Comparison of ENCODE assay signal across 16 cellular contexts in genomic region chr13:102487330-102487729, GRCh38.
DNase-seq lines count a peak whose midpoint lies in the region; ATAC-seq and TF ChIP-seq lines count a peak whose summit lies in the region.
"Had no signal": no experiment of that assay in that cellular context is flagged by ENCODE, and none has a peak within 500 bp of the region (broad histone marks: within the 10 kb centered on the region; RNA-seq: fewer than 3 reads in every experiment).

No MANE protein-coding gene starts in this region.

- no TSS peak for BruUV-seq in A673 (replicated peaks; lab: Mats Ljungman, UMichigan)

- TF ChIP-seq EP300 in gastroesophageal sphincter (IDR thresholded peaks at IDR 0.05) = no peak

- ATAC-seq in GM21529 (IDR thresholded peaks at IDR 0.05; ENCODE audit: unreplicated experiment) (no peak), gastroesophageal sphincter (no peak)
- ATAC-seq: Right ventricle myocardium inferior had no signal

- H3K4me1 ChIP-seq in A673 (ENCODE audit: insufficient read depth, low read length, poor library complexity, severe bottlenecking) (peaks cover 4% of the 10 kb centered on the region), gastroesophageal sphincter (peaks cover 0 to 5% (median 0%) of the 10 kb centered on the region in 3 donors)
- H3K4me1 ChIP-seq: BLaER1 had no signal

- CTCF ChIA-PET in A673 (lab: Charles Lee) = no interaction called here

- H3K27me3 ChIP-seq in A673 (replicated peaks; ENCODE audit: insufficient read depth, low read depth, low read length, poor library complexity) (no peaks in the 10 kb centered on the region), gastroesophageal sphincter (no peaks in the 10 kb centered on the region)
- H3K27me3 ChIP-seq: BLaER1 had no signal

- intact Hi-C loops in A673 (cut with micrococcal nuclease; ENCODE audit: unreplicated experiment) = no loop called here

- H3K4me3 ChIP-seq in A673 (ENCODE audit: low read depth, low read length, poor library complexity, severe bottlenecking) = no peak overlapping the region
- H3K4me3 ChIP-seq in gastroesophageal sphincter = no peak overlapping the region
- H3K4me3 ChIP-seq: BLaER1, SK-N-MC had no signal

- TF ChIP-seq POLR2A in gastroesophageal sphincter (IDR thresholded peaks at IDR 0.05) = no peak

- H3K36me3 ChIP-seq in A673 (ENCODE audit: insufficient read depth, low read length, poor library complexity, severe bottlenecking) (no peaks in the 10 kb centered on the region), gastroesophageal sphincter (no peaks in the 10 kb centered on the region)
- H3K36me3 ChIP-seq: BLaER1 had no signal

- no peak overlapping the region for H3K27ac ChIP-seq in A673 (ENCODE audit: low read depth, low read length, poor library complexity, severe bottlenecking)
- H3K27ac ChIP-seq in gastroesophageal sphincter = peak overlapping the region in 1 of 4 donors; percentile 53
- H3K27ac ChIP-seq: BLaER1, SK-N-MC had no signal

- DNase-seq in A673 (ENCODE audit: low spot score) (peak; percentile 38), DMS79 (lab: John Stamatoyannopoulos, UW) (peak; percentile 96), NCI-H446 treated with DMSO at 0.1 percent for 48 hours (lab: John Stamatoyannopoulos, UW) (peak; percentile 24), cerebellum (ENCODE audit: low spot score) (peak; percentile 13), NCI-H82 (lab: John Stamatoyannopoulos, UW) (no peak)
- no peak for DNase-seq in activated naive CD4-positive, alpha-beta T cell (lab: John Stamatoyannopoulos, UW)
- DNase-seq: DND-41, GF-D8, KBM-7, NCI-H187 treated with DMSO at 0.1 percent for 48 hours, NCI-H526 had no signal

- H3K9me3 ChIP-seq in A673 (ENCODE audit: low read depth, low read length, poor library complexity, severe bottlenecking) (no peaks in the 10 kb centered on the region), gastroesophageal sphincter (no peaks in the 10 kb centered on the region)
- H3K9me3 ChIP-seq: BLaER1 had no signal

- POLR2A ChIA-PET in A673 (lab: Charles Lee; ENCODE audit: low non-redundant PET) = no interaction called here

- no peak for TF ChIP-seq CTCF in A673 (conservative IDR thresholded peaks at IDR 0.05; ENCODE audit: low read depth, low read length)
- TF ChIP-seq CTCF in gastroesophageal sphincter (IDR thresholded peaks at IDR 0.05) = no peak

- WGBS in gastroesophageal sphincter (ENCODE audit: low coverage in 1 of 2), 2 donors = 0 to 2% methylated on average over 2 of the region's 2 CpGs

Comparison
In these comparisons a context has a peak if more than half of its experiments do, and no peak if none do; other contexts are left out.
1. DNase-seq: peak in A673 (single experiment), DMS79 (single experiment), NCI-H446 treated with DMSO at 0.1 percent for 48 hours (single experiment) and cerebellum (single experiment); none in NCI-H82 (single experiment) and activated naive CD4-positive, alpha-beta T cell (0 of 4).